1 cellular context compared by ENCODE assay signal in the genomic region with DNA sequence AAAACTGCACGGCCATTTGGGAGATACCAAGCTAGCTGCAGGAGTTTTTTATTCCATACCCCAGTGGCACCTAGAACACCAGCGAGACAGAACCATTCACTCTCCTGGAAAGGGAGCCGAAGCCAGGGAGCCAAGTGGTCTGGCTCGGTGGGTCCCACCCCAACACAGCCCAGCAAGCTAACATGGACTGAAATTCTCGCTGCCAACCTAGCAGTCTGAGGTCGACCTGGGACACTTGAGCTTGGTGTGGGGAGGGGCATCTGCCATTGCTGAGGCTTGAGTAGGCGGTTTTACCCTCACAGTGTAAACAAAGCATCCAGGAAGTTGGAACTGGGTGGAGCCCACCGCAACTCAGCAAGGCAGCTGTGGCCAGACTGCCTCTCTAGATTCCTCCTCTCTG.
TF ChIP-seq lines count a peak whose summit lies in the region.

No MANE protein-coding gene starts in this region.

TF ChIP-seq in HepG2, 621 proteins besides CTCF, POLR2A, EP300 and RAD21 (continued from another document):
- TF ChIP-seq, protein P1, sequence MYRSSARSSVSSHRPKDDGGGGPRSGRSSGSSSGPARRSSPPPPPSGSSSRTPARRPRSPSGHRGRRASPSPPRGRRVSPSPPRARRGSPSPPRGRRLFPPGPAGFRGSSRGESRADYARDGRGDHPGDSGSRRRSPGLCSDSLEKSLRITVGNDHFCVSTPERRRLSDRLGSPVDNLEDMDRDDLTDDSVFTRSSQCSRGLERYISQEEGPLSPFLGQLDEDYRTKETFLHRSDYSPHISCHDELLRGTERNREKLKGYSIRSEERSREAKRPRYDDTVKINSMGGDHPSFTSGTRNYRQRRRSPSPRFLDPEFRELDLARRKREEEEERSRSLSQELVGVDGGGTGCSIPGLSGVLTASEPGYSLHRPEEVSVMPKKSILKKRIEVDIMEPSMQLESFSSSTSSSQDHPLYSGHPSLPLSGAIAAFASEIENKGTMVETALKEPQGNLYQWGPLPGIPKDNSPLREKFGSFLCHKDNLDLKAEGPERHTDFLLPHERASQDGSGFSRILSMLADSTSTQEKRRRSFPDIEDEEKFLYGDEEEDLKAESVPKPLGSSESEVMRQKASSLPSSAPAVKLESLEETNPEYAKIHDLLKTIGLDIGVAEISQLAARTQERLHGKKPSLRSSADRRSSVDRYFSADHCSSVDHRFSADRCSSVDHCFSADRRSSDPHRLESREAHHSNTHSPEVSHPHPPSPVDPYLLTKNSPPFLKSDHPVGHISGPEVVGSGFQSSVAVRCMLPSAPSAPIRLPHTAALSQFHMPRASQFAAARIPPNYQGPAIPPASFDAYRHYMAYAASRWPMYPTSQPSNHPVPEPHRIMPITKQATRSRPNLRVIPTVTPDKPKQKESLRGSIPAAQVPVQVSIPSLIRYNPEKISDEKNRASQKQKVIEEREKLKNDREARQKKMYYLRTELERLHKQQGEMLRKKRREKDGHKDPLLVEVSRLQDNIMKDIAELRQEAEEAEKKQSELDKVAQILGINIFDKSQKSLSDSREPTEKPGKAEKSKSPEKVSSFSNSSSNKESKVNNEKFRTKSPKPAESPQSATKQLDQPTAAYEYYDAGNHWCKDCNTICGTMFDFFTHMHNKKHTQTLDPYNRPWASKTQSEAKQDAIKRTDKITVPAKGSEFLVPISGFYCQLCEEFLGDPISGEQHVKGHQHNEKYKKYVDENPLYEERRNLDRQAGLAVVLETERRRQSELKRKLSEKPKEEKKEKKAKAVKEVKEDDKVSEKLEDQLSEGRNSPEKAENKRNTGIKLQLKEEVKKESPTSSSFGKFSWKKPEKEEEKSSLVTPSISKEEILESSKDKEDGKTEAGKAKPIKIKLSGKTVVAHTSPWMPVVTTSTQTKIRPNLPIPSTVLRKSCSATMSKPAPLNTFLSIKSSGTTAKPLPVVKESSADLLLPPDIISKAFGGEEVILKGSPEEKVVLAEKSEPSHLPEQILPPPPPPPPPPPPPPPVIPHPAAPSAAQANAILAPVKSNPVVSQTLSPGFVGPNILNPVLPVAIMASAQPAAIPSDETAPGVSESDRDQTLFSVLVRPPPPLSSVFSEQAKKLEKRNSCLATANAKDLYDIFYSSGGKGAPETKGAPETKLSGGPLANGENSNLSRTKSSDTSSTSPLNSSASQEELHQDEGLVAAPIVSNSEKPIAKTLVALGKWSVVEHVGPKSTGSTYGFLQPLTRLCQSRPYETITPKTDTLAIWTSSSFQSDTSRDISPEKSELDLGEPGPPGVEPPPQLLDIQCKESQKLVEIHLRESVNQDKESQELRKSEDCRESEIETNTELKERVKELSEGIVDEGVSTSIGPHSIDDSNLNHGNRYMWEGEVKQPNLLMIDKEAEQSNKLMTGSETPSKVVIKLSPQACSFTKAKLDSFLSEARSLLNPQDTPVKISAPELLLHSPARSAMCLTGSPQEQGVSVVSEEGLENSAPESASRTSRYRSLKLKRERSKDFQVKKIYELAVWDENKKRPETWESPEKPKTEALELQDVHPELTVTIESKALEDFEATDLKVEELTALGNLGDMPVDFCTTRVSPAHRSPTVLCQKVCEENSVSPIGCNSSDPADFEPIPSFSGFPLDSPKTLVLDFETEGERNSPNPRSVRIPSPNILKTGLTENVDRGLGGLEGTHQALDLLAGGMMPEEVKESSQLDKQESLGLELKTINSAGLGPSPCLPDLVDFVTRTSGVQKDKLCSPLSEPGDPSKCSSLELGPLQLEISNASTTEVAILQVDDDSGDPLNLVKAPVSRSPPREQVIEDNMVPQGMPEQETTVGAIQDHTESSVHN (CRISPR knock-in tag; IDR thresholded peaks at IDR 0.05) = no peak
- TF ChIP-seq HOXA3 (CRISPR knock-in tag; IDR thresholded peaks at IDR 0.05) (no peak), NR2F6 (IDR thresholded peaks at IDR 0.05) (no peak), NR2F6 (CRISPR knock-in tag; IDR thresholded peaks at IDR 0.05) (no peak), SP5 (CRISPR knock-in tag; IDR thresholded peaks at IDR 0.05; ENCODE audit: borderline replicate concordance, low read depth) (peak; percentile 56; the same call in 1 of the 2 replicates), ATM (IDR thresholded peaks at IDR 0.05; ENCODE audit: borderline replicate concordance) (no peak), PHF8 (CRISPR knock-in tag; IDR thresholded peaks at IDR 0.05) (no peak), FOXA1 (IDR thresholded peaks at IDR 0.05) (no peak), FOXA1 (CRISPR knock-in tag; IDR thresholded peaks at IDR 0.05) (peak; percentile 87), GABPB1 (CRISPR knock-in tag; IDR thresholded peaks at IDR 0.05) (peak; percentile 28; the same call in 1 of the 2 replicates)
- TF ChIP-seq, protein P2, sequence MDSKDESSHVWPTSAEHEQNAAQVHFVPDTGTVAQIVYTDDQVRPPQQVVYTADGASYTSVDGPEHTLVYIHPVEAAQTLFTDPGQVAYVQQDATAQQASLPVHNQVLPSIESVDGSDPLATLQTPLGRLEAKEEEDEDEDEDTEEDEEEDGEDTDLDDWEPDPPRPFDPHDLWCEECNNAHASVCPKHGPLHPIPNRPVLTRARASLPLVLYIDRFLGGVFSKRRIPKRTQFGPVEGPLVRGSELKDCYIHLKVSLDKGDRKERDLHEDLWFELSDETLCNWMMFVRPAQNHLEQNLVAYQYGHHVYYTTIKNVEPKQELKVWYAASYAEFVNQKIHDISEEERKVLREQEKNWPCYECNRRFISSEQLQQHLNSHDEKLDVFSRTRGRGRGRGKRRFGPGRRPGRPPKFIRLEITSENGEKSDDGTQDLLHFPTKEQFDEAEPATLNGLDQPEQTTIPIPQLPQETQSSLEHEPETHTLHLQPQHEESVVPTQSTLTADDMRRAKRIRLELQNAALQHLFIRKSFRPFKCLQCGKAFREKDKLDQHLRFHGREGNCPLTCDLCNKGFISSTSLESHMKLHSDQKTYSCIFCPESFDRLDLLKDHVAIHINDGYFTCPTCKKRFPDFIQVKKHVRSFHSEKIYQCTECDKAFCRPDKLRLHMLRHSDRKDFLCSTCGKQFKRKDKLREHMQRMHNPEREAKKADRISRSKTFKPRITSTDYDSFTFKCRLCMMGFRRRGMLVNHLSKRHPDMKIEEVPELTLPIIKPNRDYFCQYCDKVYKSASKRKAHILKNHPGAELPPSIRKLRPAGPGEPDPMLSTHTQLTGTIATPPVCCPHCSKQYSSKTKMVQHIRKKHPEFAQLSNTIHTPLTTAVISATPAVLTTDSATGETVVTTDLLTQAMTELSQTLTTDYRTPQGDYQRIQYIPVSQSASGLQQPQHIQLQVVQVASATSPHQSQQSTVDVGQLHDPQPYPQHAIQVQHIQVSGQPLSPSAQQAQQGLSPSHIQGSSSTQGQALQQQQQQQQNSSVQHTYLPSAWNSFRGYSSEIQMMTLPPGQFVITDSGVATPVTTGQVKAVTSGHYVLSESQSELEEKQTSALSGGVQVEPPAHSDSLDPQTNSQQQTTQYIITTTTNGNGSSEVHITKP (CRISPR knock-in tag; IDR thresholded peaks at IDR 0.05; ENCODE audit: low read depth) = peak; percentile 60; the same call in 1 of the 2 replicates
- TF ChIP-seq, protein P3, sequence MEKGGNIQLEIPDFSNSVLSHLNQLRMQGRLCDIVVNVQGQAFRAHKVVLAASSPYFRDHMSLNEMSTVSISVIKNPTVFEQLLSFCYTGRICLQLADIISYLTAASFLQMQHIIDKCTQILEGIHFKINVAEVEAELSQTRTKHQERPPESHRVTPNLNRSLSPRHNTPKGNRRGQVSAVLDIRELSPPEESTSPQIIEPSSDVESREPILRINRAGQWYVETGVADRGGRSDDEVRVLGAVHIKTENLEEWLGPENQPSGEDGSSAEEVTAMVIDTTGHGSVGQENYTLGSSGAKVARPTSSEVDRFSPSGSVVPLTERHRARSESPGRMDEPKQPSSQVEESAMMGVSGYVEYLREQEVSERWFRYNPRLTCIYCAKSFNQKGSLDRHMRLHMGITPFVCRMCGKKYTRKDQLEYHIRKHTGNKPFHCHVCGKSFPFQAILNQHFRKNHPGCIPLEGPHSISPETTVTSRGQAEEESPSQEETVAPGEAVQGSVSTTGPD (CRISPR knock-in tag; IDR thresholded peaks at IDR 0.05) = no peak
